ENCODE assay signal across 19 cellular contexts in genomic region chr15:72483279-72483678, GRCh38.
"Had no signal": no experiment of that assay in that cellular context is flagged by ENCODE, and none has a peak within 500 bp of the region (broad histone marks: within the 10 kb centered on the region; RNA-seq: fewer than 3 reads in every experiment).

No MANE protein-coding gene starts in this region.

- H3K36me3 ChIP-seq: thyroid gland, uterus had no signal

- ATAC-seq: activated CD8-positive, alpha-beta memory T cell treated with anti-CD3 and anti-CD28 coated beads, Interleukin-2, amount 10 ng/mL, durations not matched to agents 7 days and 5 days; body of pancreas; foreskin keratinocyte; lower lobe of right lung; stimulated activated naive B cell treated with anti-CD40 and anti-IgM and Interleukin-4, amounts not matched to agents 10 μg/mL and 1 μg/mL and 100 μg/mL, for 72 hours had no signal

- H3K27me3 ChIP-seq: body of pancreas, foreskin keratinocyte, thyroid gland, uterus had no signal

- H3K9me3 ChIP-seq: body of pancreas, lower lobe of right lung, thyroid gland, uterus had no signal

- DNase-seq: activated CD4-positive, alpha-beta memory T cell treated with anti-CD3 and anti-CD28 coated beads for 36 hours; activated CD8-positive, alpha-beta memory T cell treated with anti-CD3 and anti-CD28 coated beads, Interleukin-2, amount 10 ng/mL, durations not matched to agents 7 days and 5 days; activated effector memory CD4-positive, alpha-beta T cell treated with Interleukin-2 at 50 U/mL for 16 hours; activated T-cell treated with anti-CD3 and anti-CD28 coated beads, Interleukin-2, amount 50 U/mL, for 1 hour; amygdala; body of pancreas; central memory CD4-positive, alpha-beta T cell; foreskin keratinocyte; lower lobe of right lung; midbrain; retina; stimulated activated CD4-positive, alpha-beta T cell treated with anti-CD3 and anti-CD28 coated beads, Interleukin-2, amount 100 ng/mL, for 48 hours; stimulated activated naive B cell treated with anti-CD40 and anti-IgM and Interleukin-4, amounts not matched to agents 10 μg/mL and 1 μg/mL and 100 μg/mL, for 72 hours; T-helper 1 cell; thyroid gland; uterus had no signal

- H3K4me3 ChIP-seq: body of pancreas, coronary artery, lower lobe of right lung, thyroid gland, uterus had no signal

- H3K27me3 Mint-ChIP-seq: activated CD4-positive, alpha-beta memory T cell treated with anti-CD3 and anti-CD28 coated beads for 36 hours; activated CD8-positive, alpha-beta memory T cell treated with anti-CD3 and anti-CD28 coated beads, Interleukin-2, amount 10 ng/mL, durations not matched to agents 7 days and 5 days; stimulated activated naive B cell treated with anti-CD40 and anti-IgM and Interleukin-4, amounts not matched to agents 10 μg/mL and 1 μg/mL and 100 μg/mL, for 72 hours had no signal

- H3K9me3 Mint-ChIP-seq: activated CD4-positive, alpha-beta memory T cell treated with anti-CD3 and anti-CD28 coated beads for 36 hours; activated naive CD4-positive, alpha-beta T cell treated with anti-CD3 and anti-CD28 coated beads, Interleukin-2, amount 50 U/mL, for 72 hours; stimulated activated naive B cell treated with anti-CD40 and anti-IgM and Interleukin-4, amounts not matched to agents 10 μg/mL and 1 μg/mL and 100 μg/mL, for 72 hours had no signal

- H3K27ac Mint-ChIP-seq: activated CD4-positive, alpha-beta memory T cell treated with anti-CD3 and anti-CD28 coated beads for 36 hours; activated CD8-positive, alpha-beta memory T cell treated with anti-CD3 and anti-CD28 coated beads, Interleukin-2, amount 10 ng/mL, durations not matched to agents 7 days and 5 days; stimulated activated naive B cell treated with anti-CD40 and anti-IgM and Interleukin-4, amounts not matched to agents 10 μg/mL and 1 μg/mL and 100 μg/mL, for 72 hours had no signal

- H3K27ac ChIP-seq: body of pancreas, coronary artery, foreskin keratinocyte, lower lobe of right lung, thyroid gland, uterus, VCaP had no signal

- H3K4me3 Mint-ChIP-seq: activated CD4-positive, alpha-beta memory T cell treated with anti-CD3 and anti-CD28 coated beads for 36 hours; activated CD8-positive, alpha-beta memory T cell treated with anti-CD3 and anti-CD28 coated beads, Interleukin-2, amount 10 ng/mL, durations not matched to agents 7 days and 5 days; stimulated activated naive B cell treated with anti-CD40 and anti-IgM and Interleukin-4, amounts not matched to agents 10 μg/mL and 1 μg/mL and 100 μg/mL, for 72 hours had no signal
